In the genomic region with DNA sequence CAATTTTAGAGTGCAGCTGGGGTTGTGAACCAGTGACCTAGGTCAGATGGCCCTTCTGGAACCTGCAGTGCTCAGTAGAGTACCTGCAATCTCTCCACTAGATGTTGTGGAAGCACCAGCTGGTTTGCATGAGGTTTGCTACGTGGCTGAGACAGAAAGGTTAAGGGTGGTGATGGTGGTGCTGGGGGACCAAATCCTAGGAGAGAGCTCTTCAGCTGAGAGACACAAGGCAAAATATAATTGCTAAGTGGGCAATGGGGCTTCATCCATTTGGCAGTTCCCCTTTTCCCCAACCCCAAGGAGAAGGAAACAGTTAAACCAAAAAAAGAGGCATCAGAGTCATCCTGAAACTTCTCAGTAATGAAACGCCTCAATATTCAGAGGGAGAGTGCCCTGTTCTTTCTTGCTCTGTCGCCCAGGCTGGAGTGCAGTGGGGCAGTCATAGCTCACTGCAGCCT, we compare ENCODE assay signal across 12 cellular contexts. TPM values are rescaled to one million over a fixed set of nuclear protein-coding genes. Genes with fewer than 3 reads are reported as not detected.
DNase-seq lines count a peak whose midpoint lies in the region; ATAC-seq and TF ChIP-seq lines count a peak whose summit lies in the region.
"Had no signal": no experiment of that assay in that cellular context is flagged by ENCODE, and none has a peak within 500 bp of the region (broad histone marks: within the 10 kb centered on the region; RNA-seq: fewer than 3 reads in every experiment).

No MANE protein-coding gene starts in this region.

- H3K4me3 Mint-ChIP-seq in activated CD4-positive, alpha-beta T cell treated with anti-CD3 and anti-CD28 coated beads, Interleukin-2, amount 10 ng/mL, durations not matched to agents 24 days and 14 days: peak overlapping the region; percentile 51
- no peak overlapping the region for H3K4me3 Mint-ChIP-seq in neural crest cell

- ATAC-seq in GM21528 (IDR thresholded peaks at IDR 0.05; ENCODE audit: low FRiP score, unreplicated experiment) (peak; percentile 65), HG03442 (IDR thresholded peaks at IDR 0.05; ENCODE audit: unreplicated experiment) (peak; percentile 59)

- peak overlapping the region; percentile 84 for H3K27ac Mint-ChIP-seq in activated CD4-positive, alpha-beta T cell treated with anti-CD3 and anti-CD28 coated beads, Interleukin-2, amount 10 ng/mL, durations not matched to agents 24 days and 14 days
- H3K27ac Mint-ChIP-seq in neural crest cell (ENCODE audit: unreplicated experiment): peak overlapping the region; percentile 28

- no peak overlapping the region for H3K27ac ChIP-seq in substantia nigra (ENCODE audit: low read depth, low read length, poor library complexity, severe bottlenecking)
- H3K27ac ChIP-seq: left ventricle myocardium inferior, parathyroid adenoma had no signal

- no peaks in the 10 kb centered on the region for H3K27me3 Mint-ChIP-seq in activated CD4-positive, alpha-beta T cell treated with anti-CD3 and anti-CD28 coated beads, Interleukin-2, amount 10 ng/mL, durations not matched to agents 24 days and 14 days
- H3K27me3 Mint-ChIP-seq in neural crest cell (ENCODE audit: low read depth): no peaks in the 10 kb centered on the region

- no peak for DNase-seq in activated CD4-positive, alpha-beta T cell treated with anti-CD3 and anti-CD28 coated beads, Interleukin-2, amount 10 ng/mL, durations not matched to agents 24 days and 14 days
- DNase-seq in activated CD4-positive, alpha-beta T cell treated with anti-CD3 and anti-CD28 coated beads for 4 hours: no peak
- DNase-seq in neural crest cell (ENCODE audit: low read depth, low spot score): no peak
- DNase-seq in DMS53 treated with DMSO at 0.1 percent for 48 hours (lab: John Stamatoyannopoulos, UW; ENCODE audit: unreplicated experiment): no peak
- no peak for DNase-seq in substantia nigra (lab: John Stamatoyannopoulos, UW)
- no peak for DNase-seq in NCI-H1436 (lab: John Stamatoyannopoulos, UW)
- DNase-seq: left ventricle myocardium inferior; NCI-H1930; stimulated activated CD4-positive, alpha-beta T cell treated with anti-CD3 and anti-CD28 coated beads, Interleukin-2, amount 100 ng/mL, for 48 hours had no signal

- intact Hi-C loops in activated CD4-positive, alpha-beta T cell treated with anti-CD3 and anti-CD28 coated beads, Interleukin-2, amount 10 ng/mL, durations not matched to agents 24 days and 14 days (cut with micrococcal nuclease): loop anchor here (1.0 kb wide), 1 partner anchor 8 kb away; no protein-coding TSS in a partner anchor

- peaks cover 54% of the 10 kb centered on the region for H3K4me1 Mint-ChIP-seq in activated CD4-positive, alpha-beta T cell treated with anti-CD3 and anti-CD28 coated beads, Interleukin-2, amount 10 ng/mL, durations not matched to agents 24 days and 14 days
- H3K4me1 Mint-ChIP-seq in neural crest cell: peaks cover 32% of the 10 kb centered on the region

- TF ChIP-seq CTCF in neural crest cell (conservative IDR thresholded peaks at IDR 0.05): no peak

- H3K9me3 Mint-ChIP-seq in activated CD4-positive, alpha-beta T cell treated with anti-CD3 and anti-CD28 coated beads, Interleukin-2, amount 10 ng/mL, durations not matched to agents 24 days and 14 days: peaks cover 4% of the 10 kb centered on the region
- peaks cover 7% of the 10 kb centered on the region for H3K9me3 Mint-ChIP-seq in neural crest cell

- H3K36me3 Mint-ChIP-seq in activated CD4-positive, alpha-beta T cell treated with anti-CD3 and anti-CD28 coated beads, Interleukin-2, amount 10 ng/mL, durations not matched to agents 24 days and 14 days (ENCODE audit: low read depth): peaks cover 28% of the 10 kb centered on the region
- H3K36me3 Mint-ChIP-seq in neural crest cell (ENCODE audit: low read depth): peaks cover 13% of the 10 kb centered on the region

RNA-seq across cellular contexts. Expression of gene ITPRIPL2, which starts 13.9 kb away (rescaled TPM):
- total RNA-seq in activated CD4-positive, alpha-beta T cell treated with anti-CD3 and anti-CD28 coated beads, Interleukin-2, amount 10 ng/mL, durations not matched to agents 24 days and 14 days: 57.6 and 58.4 TPM in 2 replicates
- 20.2 and 21.8 TPM in 2 replicates for total RNA-seq in neural crest cell

RNA-seq across cellular contexts. Expression of gene SYT17, which starts 40.3 kb away (rescaled TPM):
- total RNA-seq in activated CD4-positive, alpha-beta T cell treated with anti-CD3 and anti-CD28 coated beads, Interleukin-2, amount 10 ng/mL, durations not matched to agents 24 days and 14 days: 1.3 and 1.9 TPM in 2 replicates
- 3.1 and 3.6 TPM in 2 replicates for total RNA-seq in neural crest cell
